In genomic region chr11:65440831-65441499, GRCh38 we compare ENCODE assay signal across 8 cellular contexts. TPM values are rescaled to one million over a fixed set of nuclear protein-coding genes. Genes with fewer than 3 reads are reported as not detected.
DNase-seq lines count a peak whose midpoint lies in the region; ATAC-seq, FAIRE-seq and TF ChIP-seq lines count a peak whose summit lies in the region.

No MANE protein-coding gene starts in this region.

- peak overlapping the region; percentile 15 for H3K4me3 Mint-ChIP-seq in activated CD8-positive, alpha-beta T cell treated with anti-CD3 and anti-CD28 coated beads for 36 hours

- intact Hi-C loops in activated CD8-positive, alpha-beta T cell treated with anti-CD3 and anti-CD28 coated beads for 36 hours (cut with micrococcal nuclease) = no loop called here
- intact Hi-C loops in left lung (cut with DNase I) = no loop called here
- intact Hi-C loops in uterus (cut with DNase I; ENCODE audit: low total_unique reads) = no loop called here

- H3K9me3 ChIP-seq in left lung (no peaks in the 10 kb centered on the region), uterus (no peaks in the 10 kb centered on the region)

- H3K27ac Mint-ChIP-seq in activated CD8-positive, alpha-beta T cell treated with anti-CD3 and anti-CD28 coated beads for 36 hours = peak overlapping the region; percentile 87

- H3K4me1 ChIP-seq in left lung (peaks cover 23 to 78% of the 10 kb centered on the region in 2 donors), uterus (peaks cover 0 to 17% of the 10 kb centered on the region in 2 donors)

- H3K36me3 Mint-ChIP-seq in activated CD8-positive, alpha-beta T cell treated with anti-CD3 and anti-CD28 coated beads for 36 hours (ENCODE audit: low read depth) = peaks cover 56% of the 10 kb centered on the region

- peaks cover 63% of the 10 kb centered on the region for H3K4me1 Mint-ChIP-seq in activated CD8-positive, alpha-beta T cell treated with anti-CD3 and anti-CD28 coated beads for 36 hours (ENCODE audit: low read depth)

- H3K27me3 Mint-ChIP-seq in activated CD8-positive, alpha-beta T cell treated with anti-CD3 and anti-CD28 coated beads for 36 hours = no peaks in the 10 kb centered on the region

- H3K36me3 ChIP-seq in left lung (peaks cover 0 to 87% of the 10 kb centered on the region in 2 donors), uterus (no peaks in the 10 kb centered on the region)

- CTCF ChIA-PET in activated CD8-positive, alpha-beta T cell treated with anti-CD3 and anti-CD28 coated beads for 36 hours (lab: Charles Lee) = interaction anchor here (1.1 to 1.5 kb wide), 2 partner anchors 28 to 31 kb away, joined by 3 read pairs; no protein-coding TSS in a partner anchor

- peak overlapping the region; percentile 57 to 60 for H3K27ac ChIP-seq in left lung
- peak overlapping the region in 1 of 2 donors; percentile 20 for H3K27ac ChIP-seq in uterus

- H3K4me3 ChIP-seq in left lung (no peak overlapping the region), uterus (no peak overlapping the region)

- POLR2A ChIA-PET in activated CD8-positive, alpha-beta T cell treated with anti-CD3 and anti-CD28 coated beads for 36 hours (lab: Charles Lee) = interaction anchor here (0.9 to 3.2 kb wide), 13 partner anchors 11 to 66 kb away, joined by 3 to 28 read pairs (median 5); partner anchors contain the start of genes MALAT1 and NEAT1

- TF ChIP-seq CTCF in activated CD8-positive, alpha-beta T cell treated with anti-CD3 and anti-CD28 coated beads for 36 hours (IDR thresholded peaks at IDR 0.05) = no peak
- no peak for TF ChIP-seq CTCF in left lung (IDR thresholded peaks at IDR 0.05)
- TF ChIP-seq CTCF in uterus (IDR thresholded peaks at IDR 0.05) = no peak

- TF ChIP-seq POLR2A in uterus (IDR thresholded peaks at IDR 0.05) = no peak

- ATAC-seq in GM19035 (IDR thresholded peaks at IDR 0.05; ENCODE audit: unreplicated experiment) (peak; percentile 55), HG03108 (IDR thresholded peaks at IDR 0.05; ENCODE audit: unreplicated experiment) (peak; percentile 41), left lung (no peak), GM21526 (IDR thresholded peaks at IDR 0.05; ENCODE audit: low FRiP score, unreplicated experiment) (no peak)
- peak; percentile 25 for ATAC-seq in activated CD8-positive, alpha-beta T cell treated with anti-CD3 and anti-CD28 coated beads for 36 hours

- H3K27me3 ChIP-seq in left lung (no peaks in the 10 kb centered on the region), uterus (no peaks in the 10 kb centered on the region)

- no peak for DNase-seq in activated CD8-positive, alpha-beta T cell treated with anti-CD3 and anti-CD28 coated beads for 36 hours
- peak in 1 of 2 donors; percentile 32 for DNase-seq in left lung
- DNase-seq in uterus = peak; percentile 7 to 12
- DNase-seq in frontal cortex (ENCODE audit: low spot score in 2 of 2) = no peak
- no peak for DNase-seq in stimulated activated CD4-positive, alpha-beta T cell treated with anti-CD3 and anti-CD28 coated beads, Interleukin-12 subunit alpha, Interleukin-12 subunit beta, amount 100 ng/mL, for 4 hours

- FAIRE-seq in frontal cortex (lab: Jason Lieb, UNC) = no peak

- no peaks in the 10 kb centered on the region for H3K9me3 Mint-ChIP-seq in activated CD8-positive, alpha-beta T cell treated with anti-CD3 and anti-CD28 coated beads for 36 hours

RNA-seq across cellular contexts. Expression of gene NEAT1, which starts 18.4 kb away (rescaled TPM):
- total RNA-seq in activated CD8-positive, alpha-beta T cell treated with anti-CD3 and anti-CD28 coated beads for 36 hours = 100 to 1,000 TPM; 313 to 358 TPM
- total RNA-seq in left lung (1,000 to 10,000 TPM; 1,146 to 1,441 TPM), uterus (100 to 1,000 TPM in 3 of 4 donors, 10 to 100 TPM in 1; 33.6 to 932 (median 120) TPM), frontal cortex (1.6 TPM)

RNA-seq across cellular contexts. Expression of gene FRMD8, which starts 54.5 kb away (rescaled TPM):
- total RNA-seq in activated CD8-positive, alpha-beta T cell treated with anti-CD3 and anti-CD28 coated beads for 36 hours = 10 to 100 TPM; 26.8 to 33.3 TPM
- total RNA-seq in left lung (10 to 100 TPM; 31.7 to 31.9 TPM), uterus (100 to 1,000 TPM in 1 of 4 donors, 10 to 100 TPM in 3; 15.9 to 160 (median 41.5) TPM), frontal cortex (8.2 TPM)

RNA-seq across cellular contexts. Expression of gene MALAT1, which starts 57.9 kb away (rescaled TPM):
- 1,000 to 10,000 TPM; 3,856 to 3,869 TPM for total RNA-seq in activated CD8-positive, alpha-beta T cell treated with anti-CD3 and anti-CD28 coated beads for 36 hours
- total RNA-seq in left lung = over 10,000 TPM; 12,400 to 15,875 TPM
- total RNA-seq in uterus = over 10,000 TPM in 3 of 4 donors, 1,000 to 10,000 TPM in 1; 6,732 to 19,335 (median 13,886) TPM
- total RNA-seq in frontal cortex = 6,549 TPM

RNA-seq across cellular contexts. Expression of gene SLC25A45, which starts 58.5 kb away (rescaled TPM):
- 10 to 100 TPM; 12.8 to 14.4 TPM for total RNA-seq in activated CD8-positive, alpha-beta T cell treated with anti-CD3 and anti-CD28 coated beads for 36 hours
- total RNA-seq in left lung (1 to 10 TPM; 8.4 to 9.8 TPM), uterus (1 to 10 TPM in 2 of 4 donors, under 1 TPM in 1, not detected in 1; 0.29 to 5.9 (median 5.3) TPM), frontal cortex (0.41 TPM)

Comparison
In these comparisons a context has a peak if more than half of its experiments do, and no peak if none do; other contexts are left out.
1. ATAC-seq: peak in GM19035 (single experiment), HG03108 (single experiment) and activated CD8-positive, alpha-beta T cell treated with anti-CD3 and anti-CD28 coated beads for 36 hours (single experiment); none in left lung (single experiment) and GM21526 (single experiment).
2. DNase-seq: peak in uterus (2 of 2); none in activated CD8-positive, alpha-beta T cell treated with anti-CD3 and anti-CD28 coated beads for 36 hours (single experiment), frontal cortex (0 of 2) and stimulated activated CD4-positive, alpha-beta T cell treated with anti-CD3 and anti-CD28 coated beads, Interleukin-12 subunit alpha, Interleukin-12 subunit beta, amount 100 ng/mL, for 4 hours (single experiment).
3. RNA of gene NEAT1, which starts 18.4 kb away (total RNA-seq): 1,146 to 1,441 TPM in left lung, 313 to 358 TPM in activated CD8-positive, alpha-beta T cell treated with anti-CD3 and anti-CD28 coated beads for 36 hours and 33.6 to 932 TPM in uterus; 1.6 TPM in frontal cortex (single experiment); every median in the first group is over 10 times any median in the second.